Comparison of ENCODE assay signal across 8 cellular contexts in the genomic region with DNA sequence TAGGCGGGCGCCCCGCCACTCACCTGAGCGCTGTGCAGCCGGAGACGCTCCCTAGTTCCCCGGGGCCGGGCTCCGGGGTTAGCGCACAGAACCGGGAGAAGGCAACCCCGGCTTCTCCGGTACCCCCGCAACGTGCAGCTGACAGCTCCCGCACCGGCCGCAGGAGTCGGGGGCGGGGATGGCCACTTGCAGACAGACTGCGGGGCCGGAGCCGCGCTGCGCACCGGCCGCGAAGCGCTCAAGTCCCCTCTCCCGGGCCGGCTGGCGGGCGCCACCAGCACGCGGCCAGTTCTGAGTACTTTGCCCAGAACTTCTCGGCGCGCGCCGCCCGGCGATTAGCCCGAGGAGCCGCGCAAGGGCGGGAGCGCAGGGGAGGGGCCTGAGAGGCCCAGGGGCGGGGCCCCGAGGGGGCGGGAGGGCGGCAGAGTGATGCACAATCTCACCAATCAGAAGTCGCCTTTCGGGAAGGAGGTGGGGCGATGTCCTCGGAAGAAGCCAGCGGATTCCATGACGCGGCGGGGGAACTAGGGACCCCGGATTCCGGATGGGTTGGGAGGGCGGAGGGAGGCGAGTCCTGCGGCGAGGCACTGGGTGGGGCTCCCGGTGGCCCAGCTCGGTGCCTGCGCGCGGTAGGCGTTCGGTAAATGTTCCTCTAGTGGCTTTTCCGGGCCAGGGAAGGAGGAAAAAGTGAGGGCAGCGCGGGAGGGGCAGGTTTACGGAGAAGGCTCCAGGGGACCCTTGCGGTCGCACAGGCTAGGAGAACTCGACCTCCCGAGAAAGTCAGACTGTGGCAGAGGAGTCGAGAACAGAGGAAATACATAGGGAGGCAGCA. TPM values are rescaled to one million over a fixed set of nuclear protein-coding genes. Genes with fewer than 3 reads are reported as not detected.
DNase-seq lines count a peak whose midpoint lies in the region; ATAC-seq, FAIRE-seq and TF ChIP-seq lines count a peak whose summit lies in the region.

A gene with protein sequence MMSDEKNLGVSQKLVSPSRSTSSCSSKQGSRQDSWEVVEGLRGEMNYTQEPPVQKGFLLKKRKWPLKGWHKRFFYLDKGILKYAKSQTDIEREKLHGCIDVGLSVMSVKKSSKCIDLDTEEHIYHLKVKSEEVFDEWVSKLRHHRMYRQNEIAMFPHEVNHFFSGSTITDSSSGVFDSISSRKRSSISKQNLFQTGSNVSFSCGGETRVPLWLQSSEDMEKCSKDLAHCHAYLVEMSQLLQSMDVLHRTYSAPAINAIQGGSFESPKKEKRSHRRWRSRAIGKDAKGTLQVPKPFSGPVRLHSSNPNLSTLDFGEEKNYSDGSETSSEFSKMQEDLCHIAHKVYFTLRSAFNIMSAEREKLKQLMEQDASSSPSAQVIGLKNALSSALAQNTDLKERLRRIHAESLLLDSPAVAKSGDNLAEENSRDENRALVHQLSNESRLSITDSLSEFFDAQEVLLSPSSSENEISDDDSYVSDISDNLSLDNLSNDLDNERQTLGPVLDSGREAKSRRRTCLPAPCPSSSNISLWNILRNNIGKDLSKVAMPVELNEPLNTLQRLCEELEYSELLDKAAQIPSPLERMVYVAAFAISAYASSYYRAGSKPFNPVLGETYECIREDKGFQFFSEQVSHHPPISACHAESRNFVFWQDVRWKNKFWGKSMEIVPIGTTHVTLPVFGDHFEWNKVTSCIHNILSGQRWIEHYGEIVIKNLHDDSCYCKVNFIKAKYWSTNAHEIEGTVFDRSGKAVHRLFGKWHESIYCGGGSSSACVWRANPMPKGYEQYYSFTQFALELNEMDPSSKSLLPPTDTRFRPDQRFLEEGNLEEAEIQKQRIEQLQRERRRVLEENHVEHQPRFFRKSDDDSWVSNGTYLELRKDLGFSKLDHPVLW (minus strand): TSS at position 316 of the 832 bp plus-strand sequence. CDS start 87,706 bp downstream, outside the sequence.

- peak within 1 kb of the TSS; percentile 82; the same call in 1 of the 2 replicates for H4K8ac ChIP-seq in H1 (ENCODE audit: extremely low read depth, insufficient read depth, low read length)

- DNase-seq in CMK (ENCODE audit: low read depth) (peak; percentile 86), HS-5 (ENCODE audit: low read depth) (peak; percentile 93), NK-92 (lab: John Stamatoyannopoulos, UW; ENCODE audit: unreplicated experiment) (peak; percentile 69), H1 (ENCODE audit: low read depth in 1 of 2, low spot score in 2 of 2) (peak; percentile 90 to 98), mesenteric fat pad (ENCODE audit: low spot score) (peak; percentile 98)
- DNase-seq in activated CD8-positive, alpha-beta memory T cell treated with anti-CD3 and anti-CD28 coated beads for 4 hours (ENCODE audit: low read depth in 2 of 2), result peak; percentile 91 to 92
- DNase-seq in stimulated activated CD8-positive, alpha-beta memory T cell treated with anti-CD3 and anti-CD28 coated beads, Interleukin-15, amount 100 ng/mL, for 1 hour (ENCODE audit: low read depth), result peak; percentile 96

- H3K36me3 ChIP-seq in H1 (ENCODE audit: control insufficient read depth in 2 of 4, insufficient read depth in 4 of 4, low read length in 3 of 4), result no peaks in the 10 kb centered on the region

- peak within 1 kb of the TSS; percentile 1 to 76 (median 52); a peak in 6 of 7 replicates for H3K9ac ChIP-seq in H1 (replicated peaks in 1 of 4; ENCODE audit: extremely low read depth in 1 of 4, low read depth in 3 of 4, low read length in 3 of 4)

- TF ChIP-seq POLR2A in H1 (IDR thresholded peaks at IDR 0.05; ENCODE audit: control extremely low read depth in 1 of 2, low read depth in 2 of 2, low read length in 2 of 2), result peak in 1 of 2 experiments; percentile 51; a peak in 2 of 3 replicates

- H2AK5ac ChIP-seq in H1 (ENCODE audit: low read depth, low read length), result no peak within 1 kb of the TSS; the same call in 1 of the 2 replicates

- H3K23ac ChIP-seq in H1 (ENCODE audit: insufficient read length), result no peak within 1 kb of the TSS

- peaks cover 0 to 6% of the 10 kb centered on the region in 2 experiments for H4K20me1 ChIP-seq in H1 (replicated peaks in 1 of 2; ENCODE audit: control insufficient read depth in 1 of 2, insufficient read depth in 2 of 2, low read length in 2 of 2)

- no peak within 1 kb of the TSS for H3K27ac ChIP-seq in H1 (ENCODE audit: low read depth, low read length)

- no peak within 1 kb of the TSS for H2BK120ac ChIP-seq in H1 (replicated peaks; ENCODE audit: low read depth, low read length)

- H2BK20ac ChIP-seq in H1 (ENCODE audit: low read length), result no peak within 1 kb of the TSS; the same call in 1 of the 2 replicates

- H3K4me1 ChIP-seq in H1 (replicated peaks in 1 of 4; ENCODE audit: control insufficient read depth in 3 of 4, insufficient read depth in 4 of 4, low read length in 3 of 4), result peaks cover 6 to 14% (median 10%) of the 10 kb centered on the region in 4 experiments

- no peak within 1 kb of the TSS for H3K14ac ChIP-seq in H1 (ENCODE audit: insufficient read length)

- peak within 1 kb of the TSS; percentile 47 to 79 (median 76) for H3K4me3 ChIP-seq in H1 (ENCODE audit: extremely low read depth in 1 of 4, insufficient read depth in 2 of 4, low read depth in 3 of 4, low read length in 4 of 4)

- ATAC-seq in GM19467 (IDR thresholded peaks at IDR 0.05; ENCODE audit: unreplicated experiment), result peak; percentile 66

- H2BK5ac ChIP-seq in H1 (ENCODE audit: low read depth, low read length), result peak within 1 kb of the TSS; percentile 45; the same call in 1 of the 2 replicates

- 0 out of 4 replicates have a peak, but pooled peaks of 1 of the 2 experiments have one; percentile 1 for TF ChIP-seq RAD21 in H1 (IDR thresholded peaks at IDR 0.05 in 1 of 2, conservative IDR thresholded peaks at IDR 0.05 in 1 of 2; ENCODE audit: low read depth in 2 of 2, low read length in 2 of 2)

- POLR2A ChIA-PET in H1 (lab: Charles Lee; ENCODE audit: partially characterized antibody), result interaction anchor here (0.8 to 2.0 kb wide), 9 partner anchors 10 to 147 kb away, joined by 3 to 7 read pairs (median 4); a partner anchor contains a TSS

- WGBS in H1 (ENCODE audit: extremely low coverage in 1 of 2, insufficient coverage in 1 of 2, insufficient read length in 1 of 2, insufficient replicate concordance in 2 of 2, low coverage in 1 of 2, low lambda C conversion rate in 2 of 2, missing lambda C conversion rate in 1 of 2), 2 experiments, result 0% methylated on average over 41 of the region's 81 CpGs; no CpG with 5 or more reads in 1 of the 2 experiments

- no peak within 1 kb of the TSS for H3K4ac ChIP-seq in H1 (replicated peaks; ENCODE audit: insufficient read length, low read depth, low read length)

- H2AFZ ChIP-seq in H1 (ENCODE audit: low read length), result peak within 1 kb of the TSS; percentile 43; the same call in 1 of the 2 replicates

- peak within 1 kb of the TSS; percentile 93 for H3K18ac ChIP-seq in H1 (ENCODE audit: extremely low read depth, low read length)

- H3K4me2 ChIP-seq in H1 (ENCODE audit: insufficient read depth in 1 of 2, low read depth in 2 of 2, low read length in 2 of 2), result peak within 1 kb of the TSS; percentile 76 to 97

- no peaks in the 10 kb centered on the region; the same call in 1 of the 2 replicates for H3K79me1 ChIP-seq in H1 (ENCODE audit: low read depth, low read length)

- FAIRE-seq in H1 (lab: Jason Lieb, UNC), result no peak

- no peaks in the 10 kb centered on the region; a peak in 1 of 4 replicates for H3K9me3 ChIP-seq in H1 (ENCODE audit: insufficient read depth in 2 of 2, low read depth in 1 of 2, low read length in 1 of 2)

- H3K79me2 ChIP-seq in H1 (ENCODE audit: control insufficient read depth in 1 of 2, insufficient read depth in 2 of 2, low read length in 2 of 2), result peaks cover 0 to 16% of the 10 kb centered on the region in 2 experiments; a peak in 2 of 4 replicates

- peak in 1 of 3 experiments; percentile 11; a peak in 1 of 4 replicates for TF ChIP-seq CTCF in H1 (IDR thresholded peaks at IDR 0.05; ENCODE audit: control extremely low read depth in 1 of 3, insufficient read depth in 1 of 3, low read depth in 1 of 3, low read length in 3 of 3)

- H4K5ac ChIP-seq in H1 (ENCODE audit: insufficient read length, low read depth, low read length), result no peak within 1 kb of the TSS

- no peak within 1 kb of the TSS; the same call in 1 of the 2 replicates for H2BK15ac ChIP-seq in H1 (ENCODE audit: low read length)

- H2BK12ac ChIP-seq in H1 (ENCODE audit: low read depth, low read length), result peak within 1 kb of the TSS; percentile 94; the same call in 1 of the 2 replicates

- H3K27me3 ChIP-seq in H1 (replicated peaks in 1 of 4; ENCODE audit: control insufficient read depth in 3 of 4, extremely low read depth in 1 of 4, insufficient read depth in 3 of 4, low read length in 3 of 4), result peaks cover 8 to 36% (median 28%) of the 10 kb centered on the region in 4 experiments

- CTCF ChIA-PET in H1 (lab: Charles Lee; ENCODE audit: partially characterized antibody), result interaction anchor here (0.6 to 3.0 kb wide), 16 partner anchors 14 to 1176 kb away, joined by 3 to 26 read pairs (median 4); no protein-coding TSS in a partner anchor

- TF ChIP-seq EP300 in H1 (IDR thresholded peaks at IDR 0.05; ENCODE audit: borderline replicate concordance in 1 of 2, low read depth in 2 of 2, low read length in 2 of 2), result no peak

- H3K23me2 ChIP-seq in H1 (ENCODE audit: low read depth, low read length), result peaks cover 21% of the 10 kb centered on the region; the same call in 1 of the 2 replicates

- peak within 1 kb of the TSS; percentile 29 for H4K91ac ChIP-seq in H1 (replicated peaks; ENCODE audit: insufficient read length, low read length)

- no peak within 1 kb of the TSS for H3K56ac ChIP-seq in H1 (replicated peaks; ENCODE audit: insufficient read length, low read depth, low read length)

TF ChIP-seq in H1, 55 proteins besides CTCF, POLR2A, EP300 and RAD21 (continues in another document):
- no peak for TF ChIP-seq CEBPB (IDR thresholded peaks at IDR 0.05; ENCODE audit: low read depth, low read length)
- TF ChIP-seq JUN (IDR thresholded peaks at IDR 0.05; ENCODE audit: low read depth, low read length), result no peak
- peak; percentile 65 for TF ChIP-seq PHF8 (conservative IDR thresholded peaks at IDR 0.05; ENCODE audit: low read depth, low read length)
- no peak for TF ChIP-seq BRCA1 (IDR thresholded peaks at IDR 0.05; ENCODE audit: low read depth, low read length)
- TF ChIP-seq CBX8 (IDR thresholded peaks at IDR 0.05; ENCODE audit: borderline replicate concordance, low read depth, low read length), result no peak

RNA-seq across cellular contexts. Expression of the gene that starts here (rescaled TPM):
- 9.4 and 13.9 TPM in 2 replicates for total RNA-seq in H1 (2021; fragmentation: NEBNext Ultra II Directional; extraction: Animal tissue kit (Norgen Biotek cat#: 25700))
- 2.2 and 2.8 TPM in 2 replicates for polyA plus RNA-seq in H1 (2011; rRNA removed)
- 4.4 TPM for polyA plus RNA-seq in H1 (2011; cell fraction: cytosol; rRNA removed)
- 8.4 TPM for polyA plus RNA-seq in H1 (2011; cell fraction: nucleus; rRNA removed)
- 3.6 to 7.1 TPM (median 5.6 TPM) in 4 replicates for polyA plus RNA-seq in H1 (2012, experiment 1 of 2)
- polyA plus RNA-seq in H1 (2012, experiment 2 of 2), result 0.46 TPM
- polyA plus RNA-seq in H1 (2013, experiment 1 of 2), result 5.0 TPM
- polyA plus RNA-seq in H1 (2013, experiment 2 of 2), result 4.4 TPM
- 12.0 and 13.7 TPM in 2 replicates for polyA minus RNA-seq in H1 (2011; rRNA and poly(A)+ RNA removed)
- 6.8 TPM for polyA minus RNA-seq in H1 (2011; cell fraction: cytosol; rRNA and poly(A)+ RNA removed)
- polyA minus RNA-seq in H1 (2011; cell fraction: nucleus; rRNA and poly(A)+ RNA removed), result 17.8 TPM
- total RNA-seq in mesenteric fat pad, result 9.3 TPM
